Comparison of ENCODE assay signal across 10 cellular contexts in the genomic region with DNA sequence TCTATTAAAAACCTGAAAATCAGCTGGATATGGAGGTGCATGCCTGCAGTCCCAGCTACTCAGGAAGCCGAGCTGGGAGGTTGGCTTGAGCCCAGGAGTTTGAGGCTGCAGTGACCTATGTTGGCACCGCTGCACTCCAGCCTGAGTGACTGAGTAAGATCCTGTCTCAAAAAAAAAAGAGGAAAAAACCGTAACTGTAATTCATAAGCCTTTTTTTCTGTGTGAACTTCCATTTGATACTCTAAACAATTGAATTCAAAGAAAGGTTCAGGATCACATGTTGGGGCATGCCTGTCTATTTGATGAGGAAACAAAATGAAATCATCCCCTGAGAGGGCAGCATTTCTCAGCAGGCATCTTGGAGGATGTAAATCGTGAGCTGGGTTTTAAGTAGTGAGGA. TPM values are rescaled to one million over a fixed set of nuclear protein-coding genes. Genes with fewer than 3 reads are reported as not detected.
DNase-seq lines count a peak whose midpoint lies in the region; ATAC-seq, FAIRE-seq and TF ChIP-seq lines count a peak whose summit lies in the region.
"Had no signal": no experiment of that assay in that cellular context is flagged by ENCODE, and none has a peak within 500 bp of the region (broad histone marks: within the 10 kb centered on the region; RNA-seq: fewer than 3 reads in every experiment).

No MANE protein-coding gene starts in this region.

- H3K27ac ChIP-seq in BLaER1 treated with 17β-estradiol and CSF1 and Interleukin-3, amounts not matched to agents 10 nM and 100 nM: peak overlapping the region in 5 of 11 experiments; percentile 26 to 83 (median 40); a peak in 8 of 22 replicates
- peak overlapping the region; percentile 26 for H3K27ac ChIP-seq in mesenchymal stem cell (ENCODE audit: low read length, poor library complexity, severe bottlenecking)
- H3K27ac ChIP-seq in naive thymus-derived CD4-positive, alpha-beta T cell (ENCODE audit: low read depth, low read length): no peak overlapping the region

- peaks cover 12 to 32% (median 21%) of the 10 kb centered on the region in 7 donors for H3K4me1 Mint-ChIP-seq in naive thymus-derived CD4-positive, alpha-beta T cell

- peak overlapping the region in 1 of 9 donors; percentile 5 for H3K27ac Mint-ChIP-seq in naive thymus-derived CD4-positive, alpha-beta T cell

- H3K36me3 Mint-ChIP-seq in naive thymus-derived CD4-positive, alpha-beta T cell: peaks cover 0 to 28% (median 0%) of the 10 kb centered on the region in 5 donors

- H3K4me3 Mint-ChIP-seq in naive thymus-derived CD4-positive, alpha-beta T cell: no peak overlapping the region

- no peak for TF ChIP-seq CTCF in bronchial epithelial cell (IDR thresholded peaks at IDR 0.05; ENCODE audit: insufficient read depth, low read length, severe bottlenecking)

- H3K4me3 ChIP-seq in BLaER1 treated with 17β-estradiol and CSF1 and Interleukin-3, amounts not matched to agents 10 nM and 100 nM: no peak overlapping the region
- H3K4me3 ChIP-seq in bronchial epithelial cell (ENCODE audit: low read depth, low read length) (no peak overlapping the region), mesenchymal stem cell (ENCODE audit: insufficient read depth in 1 of 2, low read depth in 1 of 2, low read length in 2 of 2) (peak overlapping the region in 1 of 2 experiments; percentile 14)
- H3K4me3 ChIP-seq in naive thymus-derived CD4-positive, alpha-beta T cell (ENCODE audit: low read length): no peak overlapping the region

- H2BK15ac ChIP-seq in mesenchymal stem cell (ENCODE audit: low read depth, poor library complexity, severe bottlenecking): peak overlapping the region; percentile 40

- peak overlapping the region; percentile 59 for H2BK5ac ChIP-seq in mesenchymal stem cell (ENCODE audit: low read depth, low read length, poor library complexity, severe bottlenecking)

- H3K18ac ChIP-seq in mesenchymal stem cell (ENCODE audit: low read depth in 1 of 2, low read length in 2 of 2): peak overlapping the region; percentile 87 to 90

- no peaks in the 10 kb centered on the region for H3K27me3 Mint-ChIP-seq in naive thymus-derived CD4-positive, alpha-beta T cell

- H2AK5ac ChIP-seq in mesenchymal stem cell (ENCODE audit: low read length, severe bottlenecking): no peak overlapping the region

- no peak overlapping the region for H2AFZ ChIP-seq in mesenchymal stem cell (ENCODE audit: low read depth, low read length)

- DNase-seq in M059J (ENCODE audit: low read depth) (peak; percentile 91), bronchial epithelial cell (ENCODE audit: low read depth) (peak; percentile 99), mesenchymal stem cell (peak; percentile 56), occipital lobe (lab: John Stamatoyannopoulos, UW) (no peak)
- DNase-seq in naive thymus-derived CD4-positive, alpha-beta T cell: no peak
- DNase-seq: DMS 273 treated with DMSO at 0.1 percent for 48 hours, Karpas-422 had no signal

- 61% methylated on average over 3 of the region's 4 CpGs for WGBS in mesenchymal stem cell

- peak; percentile 64 for FAIRE-seq in bronchial epithelial cell (lab: Jason Lieb, UNC)

- H2BK120ac ChIP-seq in mesenchymal stem cell (ENCODE audit: low read depth, low read length): peak overlapping the region; percentile 39

- POLR2A ChIA-PET in naive thymus-derived CD4-positive, alpha-beta T cell (lab: Charles Lee): no interaction called here

- no peak overlapping the region; a peak in 1 of 22 replicates for H3K9ac ChIP-seq in BLaER1 treated with 17β-estradiol and CSF1 and Interleukin-3, amounts not matched to agents 10 nM and 100 nM
- peak overlapping the region; percentile 41 for H3K9ac ChIP-seq in mesenchymal stem cell (ENCODE audit: low read length)

- peak overlapping the region in 1 of 2 experiments; percentile 95 for H2BK12ac ChIP-seq in mesenchymal stem cell (ENCODE audit: low read length in 2 of 2)

- H3K14ac ChIP-seq in mesenchymal stem cell (ENCODE audit: low read length in 2 of 2): peak overlapping the region in 1 of 2 experiments; percentile 29

- no peaks in the 10 kb centered on the region for H3K36me3 ChIP-seq in BLaER1 treated with 17β-estradiol and CSF1 and Interleukin-3, amounts not matched to agents 10 nM and 100 nM
- H3K36me3 ChIP-seq in bronchial epithelial cell (ENCODE audit: control insufficient read depth, insufficient read depth, low read length): no peaks in the 10 kb centered on the region
- no peaks in the 10 kb centered on the region for H3K36me3 ChIP-seq in mesenchymal stem cell (ENCODE audit: control insufficient read depth in 1 of 2, insufficient read depth in 2 of 2, low read depth in 1 of 2, low read length in 2 of 2)
- H3K36me3 ChIP-seq in naive thymus-derived CD4-positive, alpha-beta T cell (ENCODE audit: control insufficient read depth in 2 of 3, insufficient read depth in 3 of 3, low read length in 3 of 3): no peaks in the 10 kb centered on the region

- peaks cover 9 to 100% (median 66%) of the 10 kb centered on the region in 10 experiments; a peak in 18 of 20 replicates for H3K4me1 ChIP-seq in BLaER1 treated with 17β-estradiol and CSF1 and Interleukin-3, amounts not matched to agents 10 nM and 100 nM
- peaks cover 6% of the 10 kb centered on the region for H3K4me1 ChIP-seq in mesenchymal stem cell (ENCODE audit: control insufficient read depth, insufficient read depth, low read depth, low read length)
- H3K4me1 ChIP-seq in naive thymus-derived CD4-positive, alpha-beta T cell (ENCODE audit: control insufficient read depth in 2 of 2, insufficient read depth in 2 of 2, low read length in 2 of 2): peaks cover 0 to 14% of the 10 kb centered on the region in 2 donors

- H3K23ac ChIP-seq in mesenchymal stem cell (ENCODE audit: low read length in 2 of 2): no peak overlapping the region

- no peaks in the 10 kb centered on the region for H3K9me3 Mint-ChIP-seq in naive thymus-derived CD4-positive, alpha-beta T cell

- peaks cover 2% of the 10 kb centered on the region for H3K79me1 ChIP-seq in mesenchymal stem cell (replicated peaks; ENCODE audit: low read length, poor library complexity, severe bottlenecking)

- peak overlapping the region in 6 of 11 experiments; percentile 27 to 72 (median 58); a peak in 12 of 22 replicates for H3K4me2 ChIP-seq in BLaER1 treated with 17β-estradiol and CSF1 and Interleukin-3, amounts not matched to agents 10 nM and 100 nM
- no peak overlapping the region for H3K4me2 ChIP-seq in mesenchymal stem cell (ENCODE audit: low read length, poor library complexity, severe bottlenecking)

- H3K4ac ChIP-seq in mesenchymal stem cell (ENCODE audit: low read depth in 1 of 2, low read length in 2 of 2): peak overlapping the region in 1 of 2 experiments; percentile 91

- ATAC-seq in naive thymus-derived CD4-positive, alpha-beta T cell: no peak
- ATAC-seq in HG03432 (IDR thresholded peaks at IDR 0.05; ENCODE audit: unreplicated experiment) (no peak), GM21825 (IDR thresholded peaks at IDR 0.05; ENCODE audit: unreplicated experiment) (no peak)

- H3K9me3 ChIP-seq in BLaER1 treated with 17β-estradiol and CSF1 and Interleukin-3, amounts not matched to agents 10 nM and 100 nM (replicated peaks in 1 of 11): no peaks in the 10 kb centered on the region
- no peaks in the 10 kb centered on the region for H3K9me3 ChIP-seq in mesenchymal stem cell (ENCODE audit: control insufficient read depth, low read length)
- no peaks in the 10 kb centered on the region for H3K9me3 ChIP-seq in naive thymus-derived CD4-positive, alpha-beta T cell (ENCODE audit: control insufficient read depth in 2 of 3, low read length in 3 of 3)

- no peaks in the 10 kb centered on the region for H3K27me3 ChIP-seq in BLaER1 treated with 17β-estradiol and CSF1 and Interleukin-3, amounts not matched to agents 10 nM and 100 nM
- H3K27me3 ChIP-seq in bronchial epithelial cell (ENCODE audit: control insufficient read depth, insufficient read depth, low read length): no peaks in the 10 kb centered on the region
- H3K27me3 ChIP-seq in mesenchymal stem cell (ENCODE audit: control insufficient read depth in 1 of 2, insufficient read depth in 1 of 2, low read length in 2 of 2): no peaks in the 10 kb centered on the region
- H3K27me3 ChIP-seq in naive thymus-derived CD4-positive, alpha-beta T cell (ENCODE audit: control insufficient read depth in 2 of 2, insufficient read depth in 2 of 2, low read length in 2 of 2): no peaks in the 10 kb centered on the region

- peak overlapping the region; percentile 77 for H4K8ac ChIP-seq in mesenchymal stem cell (ENCODE audit: low read length)

- CTCF ChIA-PET in naive thymus-derived CD4-positive, alpha-beta T cell (lab: Charles Lee): interaction anchor here (1.1 kb wide), 1 partner anchor 11 kb away, joined by 3 read pairs; no protein-coding TSS in a partner anchor

- intact Hi-C loops in naive thymus-derived CD4-positive, alpha-beta T cell (cut with micrococcal nuclease): no loop called here

- no peaks in the 10 kb centered on the region for H4K20me1 ChIP-seq in BLaER1 treated with 17β-estradiol and CSF1 and Interleukin-3, amounts not matched to agents 10 nM and 100 nM

- no peak overlapping the region for H4K91ac ChIP-seq in mesenchymal stem cell (ENCODE audit: low read length)

RNA-seq across cellular contexts. Expression of gene ITGA2, which starts 38.8 kb away (rescaled TPM):
- 24.6 and 30.1 TPM in 2 replicates for total RNA-seq in M059J (2014; rRNA removed; shearing (Covaris generic))
- total RNA-seq in bronchial epithelial cell (16.1 and 35.0 TPM in 2 replicates), occipital lobe (5.5 TPM)
- polyA plus RNA-seq in mesenchymal stem cell (2013, experiment 1 of 2): 24.1 TPM
- 23.8 TPM for polyA plus RNA-seq in mesenchymal stem cell (2013, experiment 2 of 2)
- 1 to 10 TPM in 1 of 5 experiments, under 1 TPM in 4; 0.16 to 8.9 (median 0.49) TPM for total RNA-seq in naive thymus-derived CD4-positive, alpha-beta T cell
- under 1 TPM; 0.19 to 0.28 TPM for polyA plus RNA-seq in naive thymus-derived CD4-positive, alpha-beta T cell

Comparison
In these comparisons a context has a peak if more than half of its experiments do, and no peak if none do; other contexts are left out.
1. DNase-seq: peak in M059J (single experiment), bronchial epithelial cell (single experiment) and mesenchymal stem cell (single experiment); none in naive thymus-derived CD4-positive, alpha-beta T cell (0 of 9) and occipital lobe (single experiment).